8 cellular contexts compared by ENCODE assay signal in genomic region chr18:23131693-23132319, GRCh38. TPM values are rescaled to one million over a fixed set of nuclear protein-coding genes. Genes with fewer than 3 reads are reported as not detected.
DNase-seq lines count a peak whose midpoint lies in the region; ATAC-seq and TF ChIP-seq lines count a peak whose summit lies in the region.

No MANE protein-coding gene starts in this region.

- H3K4me3 Mint-ChIP-seq in activated naive CD8-positive, alpha-beta T cell treated with anti-CD3 and anti-CD28 coated beads for 36 hours: no peak overlapping the region

- ATAC-seq in left cardiac atrium (peak; percentile 46 to 56), GM21619 (IDR thresholded peaks at IDR 0.05; ENCODE audit: unreplicated experiment) (no peak), GM19395 (IDR thresholded peaks at IDR 0.05; ENCODE audit: unreplicated experiment) (no peak)

- H3K4me3 ChIP-seq in sigmoid colon: no peak overlapping the region

- TF ChIP-seq CTCF in sigmoid colon (IDR thresholded peaks at IDR 0.05): peak; percentile 59 to 79 (median 68)

- no peak overlapping the region for H3K27ac ChIP-seq in sigmoid colon

- no peak for TF ChIP-seq EP300 in sigmoid colon (IDR thresholded peaks at IDR 0.05)

- H3K27me3 ChIP-seq in sigmoid colon: peaks cover 0 to 15% (median 0%) of the 10 kb centered on the region in 3 donors

- no peaks in the 10 kb centered on the region for H3K9me3 Mint-ChIP-seq in activated naive CD8-positive, alpha-beta T cell treated with anti-CD3 and anti-CD28 coated beads for 36 hours

- no peak overlapping the region for H3K27ac Mint-ChIP-seq in activated naive CD8-positive, alpha-beta T cell treated with anti-CD3 and anti-CD28 coated beads for 36 hours

- peaks cover 20% of the 10 kb centered on the region for H3K4me1 Mint-ChIP-seq in activated naive CD8-positive, alpha-beta T cell treated with anti-CD3 and anti-CD28 coated beads for 36 hours

- H3K36me3 ChIP-seq in sigmoid colon: no peaks in the 10 kb centered on the region

- peaks cover 35% of the 10 kb centered on the region for H3K27me3 Mint-ChIP-seq in activated naive CD8-positive, alpha-beta T cell treated with anti-CD3 and anti-CD28 coated beads for 36 hours

- peaks cover 0 to 18% (median 16%) of the 10 kb centered on the region in 4 donors for H3K4me1 ChIP-seq in sigmoid colon

- DNase-seq in ELF-1 (ENCODE audit: low read depth, low spot score) (peak; percentile 45), LHCN-M2 (ENCODE audit: low read depth) (peak; percentile 82), SIG-M5 treated with dmso at 0.1 percent for 504 hours (lab: John Stamatoyannopoulos, UW; ENCODE audit: unreplicated experiment) (peak; percentile 66), left cardiac atrium (peak; percentile 59), sigmoid colon (peak; percentile 78)
- peak; percentile 40 for DNase-seq in activated naive CD8-positive, alpha-beta T cell treated with anti-CD3 and anti-CD28 coated beads for 36 hours

- WGBS in sigmoid colon, 2 donors: 16 to 26% methylated on average over 8 of the region's 8 CpGs

- no peak for TF ChIP-seq POLR2A in sigmoid colon (IDR thresholded peaks at IDR 0.05)

- H3K36me3 Mint-ChIP-seq in activated naive CD8-positive, alpha-beta T cell treated with anti-CD3 and anti-CD28 coated beads for 36 hours: no peaks in the 10 kb centered on the region

- intact Hi-C loops in left cardiac atrium (cut with DNase I): loop anchor here (1.0 to 10.0 kb wide), 5 partner anchors 103 to 280 kb away; no protein-coding TSS in a partner anchor
- intact Hi-C loops in sigmoid colon (cut with DNase I): loop anchor here (1.0 to 10.0 kb wide), 3 partner anchors 197 to 280 kb away; partner anchors contain the start of gene RBBP8

- no peaks in the 10 kb centered on the region for H3K9me3 ChIP-seq in sigmoid colon

RNA-seq across cellular contexts. Expression of gene CABLES1, which starts 3.5 kb away (rescaled TPM):
- 7.1 and 8.3 TPM in 2 replicates for total RNA-seq in LHCN-M2 (2014; rRNA removed)
- polyA plus RNA-seq in LHCN-M2 (2012): 6.6 TPM
- total RNA-seq in activated naive CD8-positive, alpha-beta T cell treated with anti-CD3 and anti-CD28 coated beads for 36 hours: 10 to 100 TPM; 10.0 to 11.8 TPM
- 10 to 100 TPM in 1 of 2 donors, 1 to 10 TPM in 1; 6.6 to 20.4 TPM for total RNA-seq in left cardiac atrium
- 1 to 10 TPM; 1.9 to 4.3 (median 3.8) TPM for total RNA-seq in sigmoid colon
- 1 to 10 TPM; 3.5 to 7.2 (median 5.1) TPM for polyA plus RNA-seq in sigmoid colon

Comparison
In these comparisons a context has a peak if more than half of its experiments do, and no peak if none do; other contexts are left out.
1. ATAC-seq: peak in left cardiac atrium (2 of 2); none in GM21619 (single experiment) and GM19395 (single experiment).
2. Peak in every context shown above with its lines, with median percentiles within 50 percentile points of each other: DNase-seq.